ENCODE assay signal across 2 cellular contexts in the genomic region with DNA sequence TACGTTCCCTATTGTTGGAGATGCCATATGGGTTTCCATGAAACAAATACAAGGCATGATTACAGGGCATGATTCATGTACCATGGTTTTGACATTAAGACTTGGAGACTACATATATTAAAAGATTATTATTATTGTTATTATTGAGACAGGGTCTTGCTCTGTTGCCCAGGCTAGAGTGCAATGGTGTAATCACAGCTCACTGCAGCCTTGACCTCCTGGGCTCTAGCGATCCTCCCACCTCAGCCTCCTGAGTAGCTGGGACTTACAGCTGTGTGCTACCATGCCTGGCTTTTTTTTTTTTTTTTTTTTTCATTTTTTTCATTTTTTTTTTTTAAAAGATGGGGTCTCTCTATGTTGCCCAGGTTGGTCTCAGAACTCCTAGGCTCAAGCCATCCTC.
TF ChIP-seq lines count a peak whose summit lies in the region.

No MANE protein-coding gene starts in this region.

TF ChIP-seq in HepG2, 621 proteins besides CTCF, POLR2A, EP300 and RAD21 (continued from another document):
- TF ChIP-seq, protein P1, sequence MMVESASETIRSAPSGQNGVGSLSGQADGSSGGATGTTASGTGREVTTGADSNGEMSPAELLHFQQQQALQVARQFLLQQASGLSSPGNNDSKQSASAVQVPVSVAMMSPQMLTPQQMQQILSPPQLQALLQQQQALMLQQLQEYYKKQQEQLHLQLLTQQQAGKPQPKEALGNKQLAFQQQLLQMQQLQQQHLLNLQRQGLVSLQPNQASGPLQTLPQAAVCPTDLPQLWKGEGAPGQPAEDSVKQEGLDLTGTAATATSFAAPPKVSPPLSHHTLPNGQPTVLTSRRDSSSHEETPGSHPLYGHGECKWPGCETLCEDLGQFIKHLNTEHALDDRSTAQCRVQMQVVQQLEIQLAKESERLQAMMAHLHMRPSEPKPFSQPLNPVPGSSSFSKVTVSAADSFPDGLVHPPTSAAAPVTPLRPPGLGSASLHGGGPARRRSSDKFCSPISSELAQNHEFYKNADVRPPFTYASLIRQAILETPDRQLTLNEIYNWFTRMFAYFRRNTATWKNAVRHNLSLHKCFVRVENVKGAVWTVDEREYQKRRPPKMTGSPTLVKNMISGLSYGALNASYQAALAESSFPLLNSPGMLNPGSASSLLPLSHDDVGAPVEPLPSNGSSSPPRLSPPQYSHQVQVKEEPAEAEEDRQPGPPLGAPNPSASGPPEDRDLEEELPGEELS (CRISPR knock-in tag; IDR thresholded peaks at IDR 0.05), result no peak
- no peak for TF ChIP-seq ATF7-NPFF (CRISPR knock-in tag; IDR thresholded peaks at IDR 0.05; ENCODE audit: low read depth)
- TF ChIP-seq ZNF33A (CRISPR knock-in tag; IDR thresholded peaks at IDR 0.05; ENCODE audit: borderline replicate concordance), result no peak
- peak; percentile 64 for TF ChIP-seq ZNF121 (CRISPR knock-in tag; IDR thresholded peaks at IDR 0.05)
- TF ChIP-seq, protein P2, sequence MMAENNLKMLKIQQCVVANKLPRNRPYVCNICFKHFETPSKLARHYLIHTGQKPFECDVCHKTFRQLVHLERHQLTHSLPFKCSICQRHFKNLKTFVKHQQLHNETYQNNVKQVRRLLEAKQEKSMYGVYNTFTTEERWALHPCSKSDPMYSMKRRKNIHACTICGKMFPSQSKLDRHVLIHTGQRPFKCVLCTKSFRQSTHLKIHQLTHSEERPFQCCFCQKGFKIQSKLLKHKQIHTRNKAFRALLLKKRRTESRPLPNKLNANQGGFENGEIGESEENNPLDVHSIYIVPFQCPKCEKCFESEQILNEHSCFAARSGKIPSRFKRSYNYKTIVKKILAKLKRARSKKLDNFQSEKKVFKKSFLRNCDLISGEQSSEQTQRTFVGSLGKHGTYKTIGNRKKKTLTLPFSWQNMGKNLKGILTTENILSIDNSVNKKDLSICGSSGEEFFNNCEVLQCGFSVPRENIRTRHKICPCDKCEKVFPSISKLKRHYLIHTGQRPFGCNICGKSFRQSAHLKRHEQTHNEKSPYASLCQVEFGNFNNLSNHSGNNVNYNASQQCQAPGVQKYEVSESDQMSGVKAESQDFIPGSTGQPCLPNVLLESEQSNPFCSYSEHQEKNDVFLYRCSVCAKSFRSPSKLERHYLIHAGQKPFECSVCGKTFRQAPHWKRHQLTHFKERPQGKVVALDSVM (CRISPR knock-in tag; IDR thresholded peaks at IDR 0.05), result peak; percentile 76
- TF ChIP-seq ZFP82 (CRISPR knock-in tag; IDR thresholded peaks at IDR 0.05; ENCODE audit: borderline replicate concordance), result no peak

TF ChIP-seq in K562, 482 proteins besides CTCF, POLR2A, EP300 and RAD21:
- no peak for TF ChIP-seq FOXK2 (conservative IDR thresholded peaks at IDR 0.05 in 1 of 2, IDR thresholded peaks at IDR 0.05 in 1 of 2; ENCODE audit: low read depth in 2 of 2)
- no peak for TF ChIP-seq HNRNPUL1 (IDR thresholded peaks at IDR 0.05; ENCODE audit: low read length)
- TF ChIP-seq, protein P3, sequence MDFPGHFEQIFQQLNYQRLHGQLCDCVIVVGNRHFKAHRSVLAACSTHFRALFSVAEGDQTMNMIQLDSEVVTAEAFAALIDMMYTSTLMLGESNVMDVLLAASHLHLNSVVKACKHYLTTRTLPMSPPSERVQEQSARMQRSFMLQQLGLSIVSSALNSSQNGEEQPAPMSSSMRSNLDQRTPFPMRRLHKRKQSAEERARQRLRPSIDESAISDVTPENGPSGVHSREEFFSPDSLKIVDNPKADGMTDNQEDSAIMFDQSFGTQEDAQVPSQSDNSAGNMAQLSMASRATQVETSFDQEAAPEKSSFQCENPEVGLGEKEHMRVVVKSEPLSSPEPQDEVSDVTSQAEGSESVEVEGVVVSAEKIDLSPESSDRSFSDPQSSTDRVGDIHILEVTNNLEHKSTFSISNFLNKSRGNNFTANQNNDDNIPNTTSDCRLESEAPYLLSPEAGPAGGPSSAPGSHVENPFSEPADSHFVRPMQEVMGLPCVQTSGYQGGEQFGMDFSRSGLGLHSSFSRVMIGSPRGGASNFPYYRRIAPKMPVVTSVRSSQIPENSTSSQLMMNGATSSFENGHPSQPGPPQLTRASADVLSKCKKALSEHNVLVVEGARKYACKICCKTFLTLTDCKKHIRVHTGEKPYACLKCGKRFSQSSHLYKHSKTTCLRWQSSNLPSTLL (IDR thresholded peaks at IDR 0.05), result no peak
- TF ChIP-seq RBM25 (IDR thresholded peaks at IDR 0.05; ENCODE audit: low read depth, low read length, severe bottlenecking), result peak; percentile 35
- no peak for TF ChIP-seq PRPF4 (IDR thresholded peaks at IDR 0.05; ENCODE audit: insufficient read depth, low read depth, low read length, poor library complexity, severe bottlenecking)
- peak; percentile 28; the same call in 1 of the 2 replicates for TF ChIP-seq ADNP (tag; IDR thresholded peaks at IDR 0.05)
- TF ChIP-seq, protein P4, sequence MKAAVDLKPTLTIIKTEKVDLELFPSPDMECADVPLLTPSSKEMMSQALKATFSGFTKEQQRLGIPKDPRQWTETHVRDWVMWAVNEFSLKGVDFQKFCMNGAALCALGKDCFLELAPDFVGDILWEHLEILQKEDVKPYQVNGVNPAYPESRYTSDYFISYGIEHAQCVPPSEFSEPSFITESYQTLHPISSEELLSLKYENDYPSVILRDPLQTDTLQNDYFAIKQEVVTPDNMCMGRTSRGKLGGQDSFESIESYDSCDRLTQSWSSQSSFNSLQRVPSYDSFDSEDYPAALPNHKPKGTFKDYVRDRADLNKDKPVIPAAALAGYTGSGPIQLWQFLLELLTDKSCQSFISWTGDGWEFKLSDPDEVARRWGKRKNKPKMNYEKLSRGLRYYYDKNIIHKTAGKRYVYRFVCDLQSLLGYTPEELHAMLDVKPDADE (conservative IDR thresholded peaks at IDR 0.05; ENCODE audit: control insufficient read depth, low read depth, low read length), result no peak
- TF ChIP-seq, protein P5, sequence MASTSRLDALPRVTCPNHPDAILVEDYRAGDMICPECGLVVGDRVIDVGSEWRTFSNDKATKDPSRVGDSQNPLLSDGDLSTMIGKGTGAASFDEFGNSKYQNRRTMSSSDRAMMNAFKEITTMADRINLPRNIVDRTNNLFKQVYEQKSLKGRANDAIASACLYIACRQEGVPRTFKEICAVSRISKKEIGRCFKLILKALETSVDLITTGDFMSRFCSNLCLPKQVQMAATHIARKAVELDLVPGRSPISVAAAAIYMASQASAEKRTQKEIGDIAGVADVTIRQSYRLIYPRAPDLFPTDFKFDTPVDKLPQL (IDR thresholded peaks at IDR 0.05; ENCODE audit: extremely low read depth, insufficient read length), result no peak
- TF ChIP-seq MEF2A (IDR thresholded peaks at IDR 0.05; ENCODE audit: control insufficient read depth, low read depth, low read length), result no peak
- no peak for TF ChIP-seq GATAD2A (IDR thresholded peaks at IDR 0.05)
- no peak for TF ChIP-seq MECOM (CRISPR knock-in tag; IDR thresholded peaks at IDR 0.05)
- TF ChIP-seq ZNF121 (CRISPR knock-in tag; conservative IDR thresholded peaks at IDR 0.05), result peak; percentile 72
- no peak for TF ChIP-seq RBM15 (IDR thresholded peaks at IDR 0.05; ENCODE audit: insufficient read depth, low read length)
- no peak for TF ChIP-seq ZNF143 (CRISPR knock-in tag; IDR thresholded peaks at IDR 0.05)
- no peak for TF ChIP-seq NFXL1 (CRISPR knock-in tag; IDR thresholded peaks at IDR 0.05)
- TF ChIP-seq ZNF23 (CRISPR knock-in tag; IDR thresholded peaks at IDR 0.05), result no peak
- TF ChIP-seq ZNF140 (CRISPR knock-in tag; IDR thresholded peaks at IDR 0.05), result no peak
- TF ChIP-seq SIX5 (IDR thresholded peaks at IDR 0.05; ENCODE audit: borderline replicate concordance in 1 of 2, insufficient read depth in 1 of 2, low read depth in 1 of 2, low read length in 2 of 2), result no peak
- TF ChIP-seq, protein P6, sequence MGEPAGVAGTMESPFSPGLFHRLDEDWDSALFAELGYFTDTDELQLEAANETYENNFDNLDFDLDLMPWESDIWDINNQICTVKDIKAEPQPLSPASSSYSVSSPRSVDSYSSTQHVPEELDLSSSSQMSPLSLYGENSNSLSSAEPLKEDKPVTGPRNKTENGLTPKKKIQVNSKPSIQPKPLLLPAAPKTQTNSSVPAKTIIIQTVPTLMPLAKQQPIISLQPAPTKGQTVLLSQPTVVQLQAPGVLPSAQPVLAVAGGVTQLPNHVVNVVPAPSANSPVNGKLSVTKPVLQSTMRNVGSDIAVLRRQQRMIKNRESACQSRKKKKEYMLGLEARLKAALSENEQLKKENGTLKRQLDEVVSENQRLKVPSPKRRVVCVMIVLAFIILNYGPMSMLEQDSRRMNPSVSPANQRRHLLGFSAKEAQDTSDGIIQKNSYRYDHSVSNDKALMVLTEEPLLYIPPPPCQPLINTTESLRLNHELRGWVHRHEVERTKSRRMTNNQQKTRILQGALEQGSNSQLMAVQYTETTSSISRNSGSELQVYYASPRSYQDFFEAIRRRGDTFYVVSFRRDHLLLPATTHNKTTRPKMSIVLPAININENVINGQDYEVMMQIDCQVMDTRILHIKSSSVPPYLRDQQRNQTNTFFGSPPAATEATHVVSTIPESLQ (CRISPR knock-in tag; IDR thresholded peaks at IDR 0.05), result no peak
- TF ChIP-seq, protein P7, sequence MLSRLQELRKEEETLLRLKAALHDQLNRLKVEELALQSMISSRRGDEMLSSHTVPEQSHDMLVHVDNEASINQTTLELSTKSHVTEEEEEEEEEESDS (CRISPR knock-in tag; IDR thresholded peaks at IDR 0.05), result no peak
- no peak for TF ChIP-seq NFE2 (IDR thresholded peaks at IDR 0.05; ENCODE audit: low read depth)
- TF ChIP-seq SREBF1 (IDR thresholded peaks at IDR 0.05; ENCODE audit: borderline replicate concordance, low read depth, low read length), result no peak
- peak; percentile 30; the same call in 1 of the 2 replicates for TF ChIP-seq ZNF384 (IDR thresholded peaks at IDR 0.05; ENCODE audit: low read depth, low read length)
- TF ChIP-seq TEAD4 (IDR thresholded peaks at IDR 0.05; ENCODE audit: low read length), result no peak
- TF ChIP-seq TEAD4 (CRISPR knock-in tag; IDR thresholded peaks at IDR 0.05; ENCODE audit: borderline replicate concordance), result no peak
